In genomic region chr1:205455581-205456382, GRCh38 we compare ENCODE assay signal across 11 cellular contexts. TPM values are rescaled to one million over a fixed set of nuclear protein-coding genes. Genes with fewer than 3 reads are reported as not detected.
DNase-seq lines count a peak whose midpoint lies in the region; ATAC-seq and TF ChIP-seq lines count a peak whose summit lies in the region.
"Had no signal": no experiment of that assay in that cellular context is flagged by ENCODE, and none has a peak within 500 bp of the region (broad histone marks: within the 10 kb centered on the region; RNA-seq: fewer than 3 reads in every experiment).

Gene BLACAT1, minus strand, starts transcription at chr1:205456045.

- no peak within 1 kb of the TSS for H3K27ac ChIP-seq in CD4-positive, alpha-beta memory T cell (ENCODE audit: low read depth, low read length)
- no peak within 1 kb of the TSS for H3K27ac ChIP-seq in HEK293 (ENCODE audit: extremely low read depth, low read depth, low read length)

- no peaks in the 10 kb centered on the region for H3K36me3 Mint-ChIP-seq in CD4-positive, alpha-beta memory T cell
- H3K36me3 Mint-ChIP-seq in chondrocyte (ENCODE audit: low read depth) (no peaks in the 10 kb centered on the region), nephron progenitor cell (ENCODE audit: low read depth) (no peaks in the 10 kb centered on the region)

- no peak for ATAC-seq in GM21619 (IDR thresholded peaks at IDR 0.05; ENCODE audit: unreplicated experiment)

- no peak within 1 kb of the TSS for H3K27ac Mint-ChIP-seq in CD4-positive, alpha-beta memory T cell
- no peak within 1 kb of the TSS for H3K27ac Mint-ChIP-seq in chondrocyte (ENCODE audit: unreplicated experiment)
- H3K27ac Mint-ChIP-seq in nephron progenitor cell = peak within 1 kb of the TSS; percentile 45

- CTCF ChIA-PET in CD4-positive, alpha-beta memory T cell (lab: Charles Lee; ENCODE audit: partially characterized antibody) = interaction anchor here (1.1 to 1.3 kb wide), 4 partner anchors 14 to 130 kb away, joined by 3 to 4 read pairs (median 3); no protein-coding TSS in a partner anchor
- CTCF ChIA-PET in HEK293 (lab: Yijun Ruan, JAX) = interaction anchor here (0.7 to 3.7 kb wide), 5 partner anchors 20 to 68 kb away, joined by 3 to 24 read pairs (median 3); no protein-coding TSS in a partner anchor

- H3K4me1 Mint-ChIP-seq in CD4-positive, alpha-beta memory T cell = peaks cover 8 to 32% (median 19%) of the 10 kb centered on the region in 4 donors
- peaks cover 10% of the 10 kb centered on the region for H3K4me1 Mint-ChIP-seq in chondrocyte (ENCODE audit: low read depth)
- peaks cover 52% of the 10 kb centered on the region for H3K4me1 Mint-ChIP-seq in nephron progenitor cell

- H3K4me3 Mint-ChIP-seq in CD4-positive, alpha-beta memory T cell = peak within 1 kb of the TSS; percentile 78 to 93 (median 85)
- H3K4me3 Mint-ChIP-seq in chondrocyte (ENCODE audit: unreplicated experiment) (peak within 1 kb of the TSS; percentile 45), nephron progenitor cell (peak within 1 kb of the TSS; percentile 92)

- peaks cover 0 to 2% (median 0%) of the 10 kb centered on the region in 8 donors for H3K9me3 Mint-ChIP-seq in CD4-positive, alpha-beta memory T cell
- no peaks in the 10 kb centered on the region for H3K9me3 Mint-ChIP-seq in chondrocyte (ENCODE audit: low read depth)
- no peaks in the 10 kb centered on the region for H3K9me3 Mint-ChIP-seq in nephron progenitor cell

- H3K27me3 Mint-ChIP-seq in CD4-positive, alpha-beta memory T cell = peaks cover 49 to 63% of the 10 kb centered on the region in 2 donors
- H3K27me3 Mint-ChIP-seq in chondrocyte (ENCODE audit: low read depth) (peaks cover 67% of the 10 kb centered on the region), nephron progenitor cell (ENCODE audit: low read depth, poor library complexity) (peaks cover 34% of the 10 kb centered on the region)

- H3K9me3 ChIP-seq in CD4-positive, alpha-beta memory T cell (ENCODE audit: control insufficient read depth in 1 of 2, low read length in 2 of 2) = no peaks in the 10 kb centered on the region
- no peaks in the 10 kb centered on the region for H3K9me3 ChIP-seq in HEK293 (ENCODE audit: control insufficient read depth, insufficient read depth, low read depth, low read length)

- POLR2A ChIA-PET in CD4-positive, alpha-beta memory T cell (lab: Charles Lee; ENCODE audit: partially characterized antibody) = interaction anchor here (1.2 to 1.6 kb wide), 2 partner anchors 15 to 22 kb away, joined by 3 to 5 read pairs; no protein-coding TSS in a partner anchor
- POLR2A ChIA-PET in HEK293 (lab: Yijun Ruan, JAX) = no interaction called here

- intact Hi-C loops in CD4-positive, alpha-beta memory T cell (cut with micrococcal nuclease) = no loop called here

- H3K4me1 ChIP-seq in CD4-positive, alpha-beta memory T cell (ENCODE audit: insufficient read depth, low read length) = peaks cover 22% of the 10 kb centered on the region
- H3K4me1 ChIP-seq in HEK293 (ENCODE audit: control insufficient read depth, insufficient read depth, low read length) = no peaks in the 10 kb centered on the region; the same call in 1 of the 2 replicates

- no peak for TF ChIP-seq CTCF in HEK293 (tag by site-specific recombination; IDR thresholded peaks at IDR 0.05)
- no peak for TF ChIP-seq CTCF in chondrocyte (IDR thresholded peaks at IDR 0.05)
- no peak for TF ChIP-seq CTCF in nephron progenitor cell (IDR thresholded peaks at IDR 0.05)

- peak in 1 of 5 donors; percentile 13 for DNase-seq in CD4-positive, alpha-beta memory T cell
- DNase-seq in chondrocyte (ENCODE audit: low spot score) (no peak), nephron progenitor cell (no peak), NCI-H1436 treated with DMSO at 0.1 percent for 48 hours (lab: John Stamatoyannopoulos, UW) (no peak), medulla oblongata (ENCODE audit: extremely low spot score) (no peak)
- no peak for DNase-seq in activated CD4-positive, CD25-positive, alpha-beta regulatory T cell (lab: John Stamatoyannopoulos, UW)
- DNase-seq: dermis blood vessel endothelial cell, NCI-H446 treated with DMSO at 0.1 percent for 48 hours had no signal

- peak within 1 kb of the TSS in 1 of 2 donors; percentile 32 for H3K4me3 ChIP-seq in CD4-positive, alpha-beta memory T cell (ENCODE audit: low read length in 2 of 2)
- H3K4me3 ChIP-seq in HEK293 (ENCODE audit: low read depth, low read length) = peak within 1 kb of the TSS; percentile 34; the same call in 1 of the 2 replicates

- no peaks in the 10 kb centered on the region for H3K36me3 ChIP-seq in CD4-positive, alpha-beta memory T cell (ENCODE audit: insufficient read depth, low read length)
- no peaks in the 10 kb centered on the region for H3K36me3 ChIP-seq in HEK293 (ENCODE audit: control insufficient read depth in 2 of 2, insufficient read depth in 1 of 2, low read length in 2 of 2)

- peaks cover 41% of the 10 kb centered on the region for H3K27me3 ChIP-seq in CD4-positive, alpha-beta memory T cell (ENCODE audit: insufficient read depth, low read length)

TF ChIP-seq in HEK293, 187 proteins besides CTCF, POLR2A, EP300 and RAD21:
- TF ChIP-seq ZNF473 (tag by site-specific recombination; IDR thresholded peaks at IDR 0.05) (no peak), ZNF274 (IDR thresholded peaks at IDR 0.05; ENCODE audit: low read length) (no peak), ZNF274 (tag by site-specific recombination; IDR thresholded peaks at IDR 0.05; ENCODE audit: borderline replicate concordance) (no peak), ZNF169 (tag by site-specific recombination; IDR thresholded peaks at IDR 0.05) (no peak), ZXDB (tag by site-specific recombination; IDR thresholded peaks at IDR 0.05) (no peak), ZNF621 (tag by site-specific recombination; IDR thresholded peaks at IDR 0.05) (no peak), ZNF404 (tag by site-specific recombination; IDR thresholded peaks at IDR 0.05) (no peak), ZNF18 (tag by site-specific recombination; IDR thresholded peaks at IDR 0.05) (no peak), ZNF747 (tag by site-specific recombination; IDR thresholded peaks at IDR 0.05) (no peak), ZNF510 (tag by site-specific recombination; IDR thresholded peaks at IDR 0.05; ENCODE audit: insufficient replicate concordance) (no peak), ZNF610 (tag by site-specific recombination; IDR thresholded peaks at IDR 0.05; ENCODE audit: borderline replicate concordance) (no peak), ELK4 (IDR thresholded peaks at IDR 0.05; ENCODE audit: borderline replicate concordance, low read depth, low read length) (no peak), AEBP2 (tag by site-specific recombination; IDR thresholded peaks at IDR 0.05; ENCODE audit: borderline replicate concordance) (no peak), HOXC10 (CRISPR knock-in tag; IDR thresholded peaks at IDR 0.05) (no peak), ZSCAN30 (tag by site-specific recombination; IDR thresholded peaks at IDR 0.05) (no peak), ZNF707 (tag by site-specific recombination; IDR thresholded peaks at IDR 0.05) (no peak), ZNF223 (tag by site-specific recombination; IDR thresholded peaks at IDR 0.05) (no peak), ZBTB48 (tag by site-specific recombination; IDR thresholded peaks at IDR 0.05) (no peak), ZNF626 (tag by site-specific recombination; IDR thresholded peaks at IDR 0.05) (no peak), GFI1B (tag by site-specific recombination; IDR thresholded peaks at IDR 0.05) (no peak), ZNF132 (tag by site-specific recombination; IDR thresholded peaks at IDR 0.05; ENCODE audit: borderline replicate concordance) (no peak)

RNA-seq across cellular contexts. Expression of gene BLACAT1, which starts in this region (rescaled TPM):
- total RNA-seq in CD4-positive, alpha-beta memory T cell = under 1 TPM; 0.42 to 0.44 TPM
- polyA plus RNA-seq in CD4-positive, alpha-beta memory T cell = not detected
- total RNA-seq in chondrocyte = not detected in 3 replicates
- total RNA-seq: dermis blood vessel endothelial cell, mononuclear cell had no signal
